ENCODE assay signal across 20 cellular contexts in the genomic region with DNA sequence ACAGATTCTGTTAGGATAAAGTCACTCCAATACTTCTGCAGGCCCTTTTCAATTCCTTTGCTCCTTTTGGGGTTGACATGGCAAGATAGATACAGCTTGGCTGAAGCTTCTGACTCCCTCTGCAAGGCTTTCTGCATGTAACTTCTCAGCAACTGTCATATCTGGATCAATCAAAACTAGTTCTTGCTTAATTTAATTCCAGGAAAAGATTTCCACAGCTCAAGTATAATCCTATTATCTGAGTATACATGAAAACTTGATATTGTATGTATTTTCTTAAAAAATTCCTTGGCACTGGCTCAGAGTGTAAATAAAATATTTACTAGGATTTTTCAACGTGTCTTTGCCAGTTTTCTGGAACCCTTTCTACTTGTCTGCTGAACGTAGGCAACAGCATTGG.
DNase-seq lines count a peak whose midpoint lies in the region; TF ChIP-seq lines count a peak whose summit lies in the region.
"Had no signal": no experiment of that assay in that cellular context is flagged by ENCODE, and none has a peak within 500 bp of the region (broad histone marks: within the 10 kb centered on the region; RNA-seq: fewer than 3 reads in every experiment).

No MANE protein-coding gene starts in this region.

- no peaks in the 10 kb centered on the region for H4K20me1 ChIP-seq in osteoblast (ENCODE audit: insufficient read depth, low read length)

- no peak overlapping the region for H3K4me3 Mint-ChIP-seq in chondrocyte (ENCODE audit: unreplicated experiment)

- no peaks in the 10 kb centered on the region for H3K9me3 ChIP-seq in osteoblast (ENCODE audit: low read depth, low read length)
- no peaks in the 10 kb centered on the region for H3K9me3 ChIP-seq in vagina
- H3K9me3 ChIP-seq in thyroid gland, result no peaks in the 10 kb centered on the region

- peaks cover 25% of the 10 kb centered on the region for H3K4me1 ChIP-seq in osteoblast (ENCODE audit: insufficient read depth, low read length)
- H3K4me1 ChIP-seq in vagina, result peaks cover 38% of the 10 kb centered on the region
- H3K4me1 ChIP-seq in thyroid gland, result peaks cover 5 to 36% of the 10 kb centered on the region in 2 donors

- H3K79me2 ChIP-seq in osteoblast (ENCODE audit: insufficient read depth, low read length), result peaks cover 89% of the 10 kb centered on the region

- H3K4me3 ChIP-seq in osteoblast (ENCODE audit: insufficient read depth, low read length) (no peak overlapping the region), vagina (no peak overlapping the region), thyroid gland (replicated peaks in 1 of 3) (no peak overlapping the region)

- TF ChIP-seq POLR2A in vagina (IDR thresholded peaks at IDR 0.05) (no peak), thyroid gland (IDR thresholded peaks at IDR 0.05) (no peak)

- H3K36me3 ChIP-seq in osteoblast (ENCODE audit: insufficient read depth, low read length) (peaks cover 27% of the 10 kb centered on the region), vagina (no peaks in the 10 kb centered on the region), thyroid gland (no peaks in the 10 kb centered on the region)

- peak; percentile 19 for DNase-seq in SK-N-DZ (ENCODE audit: low spot score)
- no peak for DNase-seq in chondrocyte (ENCODE audit: low spot score)
- no peak for DNase-seq in osteoblast (ENCODE audit: insufficient read length, low spot score, missing footprints)
- DNase-seq in vagina (ENCODE audit: extremely low spot score in 2 of 2), result no peak
- DNase-seq in thyroid gland, result no peak
- DNase-seq in AG08396 (ENCODE audit: low spot score), result no peak
- DNase-seq in NCI-H446 (lab: John Stamatoyannopoulos, UW), result no peak
- DNase-seq: ACHN, DMS153, DND-41, KBM-7, MV-4-11, NCI-H1105, NCI-H146, NCI-H1930, NCI-H446 treated with DMSO at 0.1 percent for 48 hours, NCI-H526, NCI-H82, RPMI8226, SHP77 had no signal

- 83 to 93% methylated on average over 2 of the region's 2 CpGs for WGBS in thyroid gland, 2 donors

- H3K4me2 ChIP-seq in osteoblast (ENCODE audit: insufficient read depth, low read length), result no peak overlapping the region

- H3K9me3 Mint-ChIP-seq in chondrocyte (ENCODE audit: low read depth), result peaks cover 3% of the 10 kb centered on the region

- TF ChIP-seq CTCF in chondrocyte (IDR thresholded peaks at IDR 0.05) (no peak), osteoblast (IDR thresholded peaks at IDR 0.05; ENCODE audit: extremely low read depth, low read depth, low read length) (no peak), vagina (IDR thresholded peaks at IDR 0.05) (no peak), thyroid gland (IDR thresholded peaks at IDR 0.05) (no peak)

- peaks cover 89% of the 10 kb centered on the region for H3K4me1 Mint-ChIP-seq in chondrocyte (ENCODE audit: low read depth)

- H3K36me3 Mint-ChIP-seq in chondrocyte (ENCODE audit: low read depth), result no peaks in the 10 kb centered on the region

- H3K27ac ChIP-seq in osteoblast (ENCODE audit: low read depth, low read length) (peak overlapping the region; percentile 53), vagina (peak overlapping the region; percentile 74), thyroid gland (peak overlapping the region in 1 of 3 donors; percentile 37)

- H2AFZ ChIP-seq in osteoblast (ENCODE audit: low read length), result no peak overlapping the region

- intact Hi-C loops in vagina (cut with DNase I), result no loop called here
- intact Hi-C loops in thyroid gland (cut with DNase I), result no loop called here

- H3K27me3 ChIP-seq in osteoblast (ENCODE audit: insufficient read depth, low read length), result no peaks in the 10 kb centered on the region
- H3K27me3 ChIP-seq in vagina, result no peaks in the 10 kb centered on the region
- no peaks in the 10 kb centered on the region for H3K27me3 ChIP-seq in thyroid gland

- peak overlapping the region; percentile 45 for H3K27ac Mint-ChIP-seq in chondrocyte (ENCODE audit: unreplicated experiment)

- H3K27me3 Mint-ChIP-seq in chondrocyte (ENCODE audit: low read depth), result no peaks in the 10 kb centered on the region
